8 cellular contexts compared by ENCODE assay signal in the genomic region with DNA sequence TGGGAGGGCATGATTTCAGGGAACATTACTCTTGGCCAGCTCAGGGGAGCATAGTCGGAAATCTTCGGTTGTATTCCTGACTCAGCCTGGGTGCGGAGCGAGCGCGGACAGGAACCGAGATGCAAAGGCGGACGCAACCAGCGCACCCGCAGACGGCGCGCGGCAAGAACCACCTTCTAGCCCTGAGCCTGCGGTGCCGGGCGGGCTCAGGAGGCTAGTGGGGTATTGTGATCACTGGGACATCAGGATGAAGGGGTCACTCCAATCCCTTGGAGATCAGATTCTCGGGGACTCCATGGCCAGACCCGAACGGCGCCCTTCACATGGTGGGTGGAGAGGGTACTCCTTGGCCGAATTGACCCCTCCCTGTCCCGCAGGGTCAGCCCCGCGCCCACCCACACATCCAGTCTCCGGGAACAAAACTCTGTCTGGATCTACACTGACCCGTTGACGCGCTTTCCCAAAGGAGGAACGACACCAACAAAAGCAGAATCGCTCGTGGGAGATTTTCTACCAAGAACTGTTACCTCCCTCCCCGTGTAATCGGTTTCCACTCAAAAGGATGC.
DNase-seq lines count a peak whose midpoint lies in the region; ATAC-seq and TF ChIP-seq lines count a peak whose summit lies in the region.

No MANE protein-coding gene starts in this region.

- TF ChIP-seq CTCF in heart right ventricle (IDR thresholded peaks at IDR 0.05), result no peak

- peak overlapping the region; percentile 32 for H2AFZ ChIP-seq in trophoblast cell (ENCODE audit: insufficient read depth, low read length, poor library complexity)

- peak overlapping the region; percentile 96 for H3K4me2 ChIP-seq in trophoblast cell (ENCODE audit: low read length)

- no peak overlapping the region for H3K4ac ChIP-seq in trophoblast cell (ENCODE audit: low read depth, low read length)

- intact Hi-C loops in heart right ventricle (cut with DNase I), result no loop called here

- ATAC-seq in heart right ventricle (peak in 6 of 8 donors; percentile 8 to 52 (median 40)), HG02840 (IDR thresholded peaks at IDR 0.05; ENCODE audit: low FRiP score, unreplicated experiment) (no peak), HG03139 (IDR thresholded peaks at IDR 0.05; ENCODE audit: unreplicated experiment) (no peak)

- H3K27me3 ChIP-seq in SJCRH30, result no peaks in the 10 kb centered on the region
- peaks cover 0 to 31% (median 25%) of the 10 kb centered on the region in 7 donors for H3K27me3 ChIP-seq in heart right ventricle
- H3K27me3 ChIP-seq in trophoblast cell (ENCODE audit: insufficient read depth, low read length), result peaks cover 7% of the 10 kb centered on the region

- H3K18ac ChIP-seq in trophoblast cell (ENCODE audit: low read length), result no peak overlapping the region

- H4K91ac ChIP-seq in trophoblast cell (ENCODE audit: low read depth, low read length), result no peak overlapping the region

- no peaks in the 10 kb centered on the region for H3K79me1 ChIP-seq in trophoblast cell (ENCODE audit: low read length)

- H3K4me1 ChIP-seq in SJCRH30, result no peaks in the 10 kb centered on the region
- peaks cover 0 to 29% (median 18%) of the 10 kb centered on the region in 9 donors for H3K4me1 ChIP-seq in heart right ventricle
- peaks cover 10 to 12% of the 10 kb centered on the region in 2 experiments for H3K4me1 ChIP-seq in trophoblast cell (ENCODE audit: control insufficient read depth in 1 of 2, insufficient read depth in 2 of 2, low read length in 2 of 2)

- H3K36me3 ChIP-seq in SJCRH30 (no peaks in the 10 kb centered on the region), heart right ventricle (no peaks in the 10 kb centered on the region), trophoblast cell (ENCODE audit: control insufficient read depth in 1 of 2, insufficient read depth in 2 of 2, low read length in 2 of 2) (no peaks in the 10 kb centered on the region)

- no peak overlapping the region for H2AK5ac ChIP-seq in trophoblast cell (ENCODE audit: low read length)

- H3K9me3 ChIP-seq in SJCRH30 (replicated peaks) (no peaks in the 10 kb centered on the region), heart right ventricle (no peaks in the 10 kb centered on the region), trophoblast cell (ENCODE audit: insufficient read depth, low read depth, low read length) (no peaks in the 10 kb centered on the region)

- in situ Hi-C loops in Caki2 (cut with HindIII; ENCODE audit: low pct_unique_long_range_greater_than_20kb, low sequenced_read_pairs), result no loop called here

- H2BK12ac ChIP-seq in trophoblast cell (ENCODE audit: low read length), result no peak overlapping the region

- no peak overlapping the region for H4K8ac ChIP-seq in trophoblast cell (ENCODE audit: low read depth, low read length)

- peak overlapping the region; percentile 9 for H3K14ac ChIP-seq in trophoblast cell (ENCODE audit: low read length)

- no peak overlapping the region for H2BK5ac ChIP-seq in trophoblast cell (ENCODE audit: low read depth, low read length, poor library complexity)

- no peak overlapping the region for H3K23ac ChIP-seq in trophoblast cell (ENCODE audit: low read length)

- H2BK120ac ChIP-seq in trophoblast cell (ENCODE audit: insufficient read depth, low read length, poor library complexity), result no peak overlapping the region

- H3K27ac ChIP-seq in SJCRH30 (no peak overlapping the region), heart right ventricle (no peak overlapping the region), trophoblast cell (ENCODE audit: low read depth, low read length) (no peak overlapping the region)

- DNase-seq in Caki2 (ENCODE audit: low read depth) (peak; percentile 25), SJCRH30 (no peak), heart right ventricle (no peak), trophoblast cell (no peak), SIG-M5 (lab: John Stamatoyannopoulos, UW) (no peak), NCI-H1930 (lab: John Stamatoyannopoulos, UW) (no peak)

- H3K79me2 ChIP-seq in trophoblast cell (ENCODE audit: control insufficient read depth, insufficient read depth, low read length, poor library complexity), result no peaks in the 10 kb centered on the region

- H4K12ac ChIP-seq in trophoblast cell (ENCODE audit: low read depth, low read length), result no peak overlapping the region

- peak overlapping the region; percentile 32; the same call in 1 of the 2 replicates for H3K4me3 ChIP-seq in SJCRH30
- H3K4me3 ChIP-seq in heart right ventricle, result peak overlapping the region; percentile 18 to 66 (median 59)
- peak overlapping the region; percentile 73 for H3K4me3 ChIP-seq in trophoblast cell (ENCODE audit: low read depth, low read length)

- no peak overlapping the region for H3K9ac ChIP-seq in trophoblast cell (ENCODE audit: low read length)

- 1% methylated on average over 35 of the region's 35 CpGs for WGBS in heart right ventricle, 2 donors
- no CpG with 5 or more reads among the region's 35 CpGs for WGBS in trophoblast cell (ENCODE audit: extremely low coverage, insufficient coverage, insufficient read length)

Comparison
In these comparisons a context has a peak if more than half of its experiments do, and no peak if none do; other contexts are left out.
1. ATAC-seq: peak in heart right ventricle (6 of 8); none in HG02840 (single experiment) and HG03139 (single experiment).
2. Peak in every context shown above with its lines, with median percentiles within 50 percentile points of each other: H3K4me3 ChIP-seq.